ENCODE assay signal across 18 cellular contexts in the genomic region with DNA sequence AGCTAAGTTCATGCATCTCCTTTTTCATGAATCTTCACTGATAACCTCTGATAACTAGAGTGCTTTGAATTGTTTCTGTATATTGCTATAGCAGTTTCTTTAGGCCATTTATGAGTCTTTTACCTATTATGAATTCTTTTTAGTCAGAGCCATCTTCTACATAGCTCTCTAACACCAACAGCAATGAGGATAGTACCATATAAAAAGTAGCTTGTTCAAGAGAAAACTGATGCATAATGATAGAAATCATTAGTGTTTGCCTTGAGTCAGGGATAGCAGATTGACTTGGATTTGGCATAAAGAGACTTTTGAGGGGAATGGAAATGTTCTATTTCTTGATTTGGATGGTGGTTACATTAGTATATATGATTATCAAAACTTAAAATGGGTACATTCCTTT. TPM values are rescaled to one million over a fixed set of nuclear protein-coding genes. Genes with fewer than 3 reads are reported as not detected.
DNase-seq lines count a peak whose midpoint lies in the region; ATAC-seq lines count a peak whose summit lies in the region.
"Had no signal": no experiment of that assay in that cellular context is flagged by ENCODE, and none has a peak within 500 bp of the region (broad histone marks: within the 10 kb centered on the region; RNA-seq: fewer than 3 reads in every experiment).

No MANE protein-coding gene starts in this region.

- no peak for DNase-seq in activated CD4-positive, alpha-beta T cell treated with anti-CD3 and anti-CD28 coated beads, Interleukin-2, amount 10 ng/mL, durations not matched to agents 7 days and 5 days
- DNase-seq in activated CD4-positive, alpha-beta T cell treated with anti-CD3 and anti-CD28 coated beads for 1 hour, result no peak
- no peak for DNase-seq in CD4-positive, CD25-positive, alpha-beta regulatory T cell
- no peak for DNase-seq in T-cell
- no peak for DNase-seq in activated naive CD8-positive, alpha-beta T cell treated with anti-CD3 and anti-CD28 coated beads, Interleukin-2, amount 50 U/mL, for 24 hours
- DNase-seq in NOMO-1 treated with DMSO at 0.1 percent for 48 hours (lab: John Stamatoyannopoulos, UW; ENCODE audit: unreplicated experiment), result no peak
- DNase-seq in NCI-H82 (lab: John Stamatoyannopoulos, UW), result no peak
- no peak for DNase-seq in activated gamma-delta T cell (lab: John Stamatoyannopoulos, UW)
- DNase-seq: C1 segment of cervical spinal cord, Calu3, H7, KBM-7, NCI-H1048, NCI-H146, NCI-H446, Peyer's patch had no signal

- peaks cover 17% of the 10 kb centered on the region for H3K4me1 Mint-ChIP-seq in activated CD4-positive, alpha-beta T cell treated with anti-CD3 and anti-CD28 coated beads, Interleukin-2, amount 10 ng/mL, durations not matched to agents 7 days and 5 days
- H3K4me1 Mint-ChIP-seq in CD4-positive, CD25-positive, alpha-beta regulatory T cell, result peaks cover 10 to 27% (median 14%) of the 10 kb centered on the region in 4 donors
- peaks cover 16 to 19% (median 18%) of the 10 kb centered on the region in 3 donors for H3K4me1 Mint-ChIP-seq in T-cell
- peaks cover 15% of the 10 kb centered on the region for H3K4me1 Mint-ChIP-seq in activated naive CD8-positive, alpha-beta T cell treated with anti-CD3 and anti-CD28 coated beads, Interleukin-2, amount 50 U/mL, for 24 hours

- no peaks in the 10 kb centered on the region for H3K9me3 Mint-ChIP-seq in activated CD4-positive, alpha-beta T cell treated with anti-CD3 and anti-CD28 coated beads, Interleukin-2, amount 10 ng/mL, durations not matched to agents 7 days and 5 days
- H3K9me3 Mint-ChIP-seq in CD4-positive, CD25-positive, alpha-beta regulatory T cell, result no peaks in the 10 kb centered on the region
- no peaks in the 10 kb centered on the region for H3K9me3 Mint-ChIP-seq in T-cell
- no peaks in the 10 kb centered on the region for H3K9me3 Mint-ChIP-seq in activated naive CD8-positive, alpha-beta T cell treated with anti-CD3 and anti-CD28 coated beads, Interleukin-2, amount 50 U/mL, for 24 hours

- peaks cover 69% of the 10 kb centered on the region for H3K36me3 ChIP-seq in CD4-positive, CD25-positive, alpha-beta regulatory T cell (ENCODE audit: control insufficient read depth, insufficient read depth, low read length)

- ATAC-seq in CD4-positive, CD25-positive, alpha-beta regulatory T cell (ENCODE audit: low read depth in 2 of 2), result no peak
- no peak for ATAC-seq in T-cell (replicated peaks in 1 of 4)
- ATAC-seq in activated naive CD8-positive, alpha-beta T cell treated with anti-CD3 and anti-CD28 coated beads, Interleukin-2, amount 50 U/mL, for 24 hours, result no peak
- ATAC-seq: GM12878 had no signal

- no peaks in the 10 kb centered on the region for H3K27me3 ChIP-seq in CD4-positive, CD25-positive, alpha-beta regulatory T cell (ENCODE audit: control insufficient read depth, insufficient read depth, low read length)
- H3K27me3 ChIP-seq: Peyer's patch had no signal

- peak overlapping the region; percentile 14 for H3K27ac ChIP-seq in CD4-positive, CD25-positive, alpha-beta regulatory T cell (ENCODE audit: insufficient read depth, low read length, poor library complexity, severe bottlenecking)
- H3K27ac ChIP-seq: Peyer's patch had no signal

- no peak overlapping the region for H3K4me3 ChIP-seq in CD4-positive, CD25-positive, alpha-beta regulatory T cell (ENCODE audit: low read depth, low read length)
- H3K4me3 ChIP-seq: GM12878, Peyer's patch had no signal

- peaks cover 4% of the 10 kb centered on the region for H3K4me1 ChIP-seq in CD4-positive, CD25-positive, alpha-beta regulatory T cell (ENCODE audit: control insufficient read depth, insufficient read depth, low read length, poor library complexity, severe bottlenecking)
- H3K4me1 ChIP-seq: Peyer's patch had no signal

- no peaks in the 10 kb centered on the region for H3K9me3 ChIP-seq in CD4-positive, CD25-positive, alpha-beta regulatory T cell (ENCODE audit: control insufficient read depth in 2 of 2, low read length in 2 of 2)
- H3K9me3 ChIP-seq: Peyer's patch had no signal

- H3K27me3 Mint-ChIP-seq in activated CD4-positive, alpha-beta T cell treated with anti-CD3 and anti-CD28 coated beads, Interleukin-2, amount 10 ng/mL, durations not matched to agents 7 days and 5 days, result no peaks in the 10 kb centered on the region
- H3K27me3 Mint-ChIP-seq in CD4-positive, CD25-positive, alpha-beta regulatory T cell, result no peaks in the 10 kb centered on the region
- no peaks in the 10 kb centered on the region for H3K27me3 Mint-ChIP-seq in T-cell
- H3K27me3 Mint-ChIP-seq in activated naive CD8-positive, alpha-beta T cell treated with anti-CD3 and anti-CD28 coated beads, Interleukin-2, amount 50 U/mL, for 24 hours, result no peaks in the 10 kb centered on the region

- CTCF ChIA-PET in activated CD4-positive, alpha-beta T cell treated with anti-CD3 and anti-CD28 coated beads, Interleukin-2, amount 10 ng/mL, durations not matched to agents 7 days and 5 days (lab: Charles Lee), result interaction anchor here (1.0 kb wide), 1 partner anchor 380 kb away, joined by 5 read pairs; no protein-coding TSS in a partner anchor
- CTCF ChIA-PET in T-cell (lab: Charles Lee), result interaction anchor here in 1 of 2 donors (1.1 to 1.3 kb wide), 2 partner anchors 28 to 55 kb away, joined by 3 read pairs; no protein-coding TSS in a partner anchor

- POLR2A ChIA-PET in activated CD4-positive, alpha-beta T cell treated with anti-CD3 and anti-CD28 coated beads, Interleukin-2, amount 10 ng/mL, durations not matched to agents 7 days and 5 days (lab: Charles Lee), result no interaction called here
- POLR2A ChIA-PET in T-cell (lab: Charles Lee), result no interaction called here

- peak overlapping the region; percentile 84 for H3K27ac Mint-ChIP-seq in activated CD4-positive, alpha-beta T cell treated with anti-CD3 and anti-CD28 coated beads, Interleukin-2, amount 10 ng/mL, durations not matched to agents 7 days and 5 days
- peak overlapping the region in 2 of 3 donors; percentile 32 to 61 for H3K27ac Mint-ChIP-seq in CD4-positive, CD25-positive, alpha-beta regulatory T cell
- H3K27ac Mint-ChIP-seq in T-cell, result peak overlapping the region; percentile 80 to 86
- peak overlapping the region; percentile 79 for H3K27ac Mint-ChIP-seq in activated naive CD8-positive, alpha-beta T cell treated with anti-CD3 and anti-CD28 coated beads, Interleukin-2, amount 50 U/mL, for 24 hours

- peaks cover 59% of the 10 kb centered on the region for H3K36me3 Mint-ChIP-seq in activated CD4-positive, alpha-beta T cell treated with anti-CD3 and anti-CD28 coated beads, Interleukin-2, amount 10 ng/mL, durations not matched to agents 7 days and 5 days (ENCODE audit: low read depth)
- H3K36me3 Mint-ChIP-seq in CD4-positive, CD25-positive, alpha-beta regulatory T cell, result peaks cover 42% of the 10 kb centered on the region
- peaks cover 50% of the 10 kb centered on the region for H3K36me3 Mint-ChIP-seq in T-cell
- H3K36me3 Mint-ChIP-seq in activated naive CD8-positive, alpha-beta T cell treated with anti-CD3 and anti-CD28 coated beads, Interleukin-2, amount 50 U/mL, for 24 hours (ENCODE audit: low read depth), result peaks cover 49% of the 10 kb centered on the region

- H3K4me3 Mint-ChIP-seq in activated CD4-positive, alpha-beta T cell treated with anti-CD3 and anti-CD28 coated beads, Interleukin-2, amount 10 ng/mL, durations not matched to agents 7 days and 5 days, result peak overlapping the region; percentile 54
- H3K4me3 Mint-ChIP-seq in CD4-positive, CD25-positive, alpha-beta regulatory T cell, result no peak overlapping the region
- H3K4me3 Mint-ChIP-seq in T-cell, result peak overlapping the region in 1 of 3 donors; percentile 33
- no peak overlapping the region for H3K4me3 Mint-ChIP-seq in activated naive CD8-positive, alpha-beta T cell treated with anti-CD3 and anti-CD28 coated beads, Interleukin-2, amount 50 U/mL, for 24 hours

RNA-seq across cellular contexts. Expression of a gene that starts 25.8 kb away (rescaled TPM):
- total RNA-seq in activated CD4-positive, alpha-beta T cell treated with anti-CD3 and anti-CD28 coated beads, Interleukin-2, amount 10 ng/mL, durations not matched to agents 7 days and 5 days, result 1 to 10 TPM; 1.1 to 1.6 TPM
- total RNA-seq in CD4-positive, CD25-positive, alpha-beta regulatory T cell, result 1.1 TPM
- polyA plus RNA-seq in CD4-positive, CD25-positive, alpha-beta regulatory T cell, result under 1 TPM in 1 of 4 donors, not detected in 3; 0.61 TPM
- 1 to 10 TPM; 1.1 to 2.8 (median 1.4) TPM for total RNA-seq in T-cell
- total RNA-seq: A172 had no signal

RNA-seq across cellular contexts. Expression of a gene that starts 30.7 kb away (rescaled TPM):
- 10 to 100 TPM; 39.1 to 41.3 TPM for total RNA-seq in activated CD4-positive, alpha-beta T cell treated with anti-CD3 and anti-CD28 coated beads, Interleukin-2, amount 10 ng/mL, durations not matched to agents 7 days and 5 days
- 23.2 TPM for total RNA-seq in CD4-positive, CD25-positive, alpha-beta regulatory T cell
- polyA plus RNA-seq in CD4-positive, CD25-positive, alpha-beta regulatory T cell, result 10 to 100 TPM; 10.3 to 11.8 (median 10.6) TPM
- total RNA-seq in T-cell, result 10 to 100 TPM; 20.0 to 43.0 (median 31.3) TPM

RNA-seq across cellular contexts. Expression of a gene that starts 43.8 kb away (rescaled TPM):
- total RNA-seq in activated CD4-positive, alpha-beta T cell treated with anti-CD3 and anti-CD28 coated beads, Interleukin-2, amount 10 ng/mL, durations not matched to agents 7 days and 5 days, result 10 to 100 TPM; 55.9 to 57.0 TPM
- total RNA-seq in CD4-positive, CD25-positive, alpha-beta regulatory T cell, result 40.2 TPM
- polyA plus RNA-seq in CD4-positive, CD25-positive, alpha-beta regulatory T cell, result 100 to 1,000 TPM; 135 to 148 (median 137) TPM
- 10 to 100 TPM; 36.2 to 67.6 (median 60.4) TPM for total RNA-seq in T-cell

RNA-seq across cellular contexts. Expression of a gene that starts 43.8 kb away (rescaled TPM):
- total RNA-seq in activated CD4-positive, alpha-beta T cell treated with anti-CD3 and anti-CD28 coated beads, Interleukin-2, amount 10 ng/mL, durations not matched to agents 7 days and 5 days, result 10 to 100 TPM in 1 of 2 experiments, 1 to 10 TPM in 1; 9.9 to 11.6 TPM
- total RNA-seq in CD4-positive, CD25-positive, alpha-beta regulatory T cell, result 3.4 TPM
- 10 to 100 TPM in 1 of 4 donors, 1 to 10 TPM in 3; 3.8 to 12.8 (median 6.7) TPM for polyA plus RNA-seq in CD4-positive, CD25-positive, alpha-beta regulatory T cell
- total RNA-seq in T-cell, result 10 to 100 TPM in 3 of 5 donors, 1 to 10 TPM in 2; 5.3 to 20.2 (median 16.9) TPM

RNA-seq across cellular contexts. Expression of a gene that starts 56.1 kb away (rescaled TPM):
- total RNA-seq in activated CD4-positive, alpha-beta T cell treated with anti-CD3 and anti-CD28 coated beads, Interleukin-2, amount 10 ng/mL, durations not matched to agents 7 days and 5 days, result 10 to 100 TPM; 17.5 to 18.8 TPM
- 19.3 TPM for total RNA-seq in CD4-positive, CD25-positive, alpha-beta regulatory T cell
- polyA plus RNA-seq in CD4-positive, CD25-positive, alpha-beta regulatory T cell, result 10 to 100 TPM; 11.0 to 16.4 (median 12.3) TPM
- 10 to 100 TPM; 16.4 to 39.5 (median 35.4) TPM for total RNA-seq in T-cell
